ENCODE assay signal across 12 cellular contexts in the genomic region with DNA sequence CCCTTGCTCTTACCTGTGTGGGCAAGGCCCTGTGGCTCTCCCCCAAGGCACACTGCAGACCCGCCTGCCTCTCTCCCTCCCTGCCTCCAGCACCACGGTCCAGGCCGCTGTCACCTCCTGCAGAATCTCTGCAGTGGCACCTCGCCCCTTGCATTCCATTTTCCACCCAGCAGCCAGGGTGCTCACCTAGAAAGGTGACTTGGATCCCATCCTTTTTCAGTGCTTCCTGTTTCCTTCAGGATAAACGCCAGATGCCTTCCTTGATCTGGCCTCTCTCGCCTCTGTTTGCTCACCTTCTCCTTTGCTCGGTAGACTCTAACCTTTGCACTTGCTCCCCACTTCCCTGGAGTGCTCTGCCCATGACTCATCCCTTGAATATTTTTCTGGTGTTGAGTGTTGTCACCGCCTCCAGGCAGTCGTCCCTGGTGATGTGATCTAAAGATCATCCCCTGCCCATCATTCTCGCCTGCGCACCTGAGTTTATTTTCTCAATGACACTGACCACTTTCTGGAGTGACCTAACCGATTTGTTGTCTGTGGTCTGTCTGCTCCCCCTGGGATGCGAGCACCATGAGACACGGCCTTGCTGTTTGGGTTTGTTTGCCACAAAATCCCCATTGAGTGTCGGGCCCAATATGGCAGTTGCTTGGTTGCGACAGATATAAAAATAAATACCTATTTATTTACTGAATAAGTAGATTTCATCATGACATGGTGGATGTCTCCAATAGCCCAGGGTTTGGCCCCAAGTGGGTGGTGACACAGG.
DNase-seq lines count a peak whose midpoint lies in the region; ATAC-seq and TF ChIP-seq lines count a peak whose summit lies in the region.
"Had no signal": no experiment of that assay in that cellular context is flagged by ENCODE, and none has a peak within 500 bp of the region (broad histone marks: within the 10 kb centered on the region; RNA-seq: fewer than 3 reads in every experiment).

No MANE protein-coding gene starts in this region.

- H3K27me3 ChIP-seq in RWPE2 (ENCODE audit: insufficient read depth, poor library complexity, severe bottlenecking) = no peaks in the 10 kb centered on the region

- no peaks in the 10 kb centered on the region for H3K9me3 ChIP-seq in RWPE2 (ENCODE audit: severe bottlenecking)

- no peaks in the 10 kb centered on the region for H3K9me3 Mint-ChIP-seq in activated naive CD4-positive, alpha-beta T cell treated with anti-CD3 and anti-CD28 coated beads, Interleukin-2, amount 50 U/mL, for 72 hours

- H3K4me3 ChIP-seq in RWPE2 (ENCODE audit: severe bottlenecking) = no peak overlapping the region

- H3K27ac ChIP-seq in RWPE2 (ENCODE audit: poor library complexity, severe bottlenecking) = peak overlapping the region; percentile 28

- peaks cover 17 to 39% of the 10 kb centered on the region in 2 donors for H3K36me3 Mint-ChIP-seq in activated naive CD4-positive, alpha-beta T cell treated with anti-CD3 and anti-CD28 coated beads, Interleukin-2, amount 50 U/mL, for 72 hours

- no peak for DNase-seq in activated naive CD4-positive, alpha-beta T cell treated with anti-CD3 and anti-CD28 coated beads, Interleukin-2, amount 50 U/mL, for 72 hours (ENCODE audit: low spot score in 2 of 2)
- DNase-seq in activated naive CD4-positive, alpha-beta T cell (lab: John Stamatoyannopoulos, UW) = no peak
- DNase-seq in RWPE2 (ENCODE audit: low spot score) = no peak
- peak; percentile 36 for DNase-seq in iris pigment epithelial cell (ENCODE audit: low read depth)
- DNase-seq in SKM-1 treated with dmso at 0.1 percent for 144 hours (lab: John Stamatoyannopoulos, UW; ENCODE audit: unreplicated experiment) = no peak
- DNase-seq in GM10266 (ENCODE audit: extremely low spot score) = no peak
- no peak for DNase-seq in activated gamma-delta T cell (lab: John Stamatoyannopoulos, UW)
- DNase-seq: activated CD4-positive, alpha-beta T cell treated with anti-CD3 and anti-CD28 coated beads for 48 hours; NCI-H187; occipital lobe; stimulated activated CD4-positive, alpha-beta T cell treated with anti-CD3 and anti-CD28 coated beads, Interleukin-1b, Interleukin-23, amount 100 ng/mL, for 48 hours had no signal

- H3K27ac Mint-ChIP-seq in activated naive CD4-positive, alpha-beta T cell treated with anti-CD3 and anti-CD28 coated beads, Interleukin-2, amount 50 U/mL, for 72 hours = peak overlapping the region in 1 of 2 donors; percentile 41

- peak; percentile 38 to 69 for ATAC-seq in activated naive CD4-positive, alpha-beta T cell treated with anti-CD3 and anti-CD28 coated beads, Interleukin-2, amount 50 U/mL, for 72 hours
- ATAC-seq in RWPE2 (ENCODE audit: low read depth) = peak; percentile 69
- no peak for ATAC-seq in HG03342 (IDR thresholded peaks at IDR 0.05; ENCODE audit: unreplicated experiment)

- H3K4me1 ChIP-seq in RWPE2 (ENCODE audit: insufficient read depth, poor library complexity, severe bottlenecking) = peaks cover 19% of the 10 kb centered on the region

- no peaks in the 10 kb centered on the region for H3K36me3 ChIP-seq in RWPE2 (ENCODE audit: low read depth)

- TF ChIP-seq CTCF in RWPE2 (IDR thresholded peaks at IDR 0.05; ENCODE audit: poor library complexity, severe bottlenecking) = no peak
- no peak for TF ChIP-seq CTCF in GM10266 (IDR thresholded peaks at IDR 0.05; ENCODE audit: control insufficient read depth, insufficient read depth, low read depth, missing control alignments)
